ENCODE assay signal across 25 cellular contexts in genomic region chr16:57202095-57202886, GRCh38.
"Had no signal": no experiment of that assay in that cellular context is flagged by ENCODE, and none has a peak within 500 bp of the region (broad histone marks: within the 10 kb centered on the region; RNA-seq: fewer than 3 reads in every experiment).

No MANE protein-coding gene starts in this region.

- H3K36me3 Mint-ChIP-seq: naive B cell; natural killer cell treated with Interleukin-12 subunit alpha and Interleukin-12 subunit beta and Interleukin-15 and Interleukin-18, amount 100 ng/mL, for 72 hours had no signal

- H3K27ac ChIP-seq: hepatocyte, neural progenitor cell, psoas muscle, sigmoid colon, thoracic aorta, tibial nerve, upper lobe of right lung, uterus had no signal

- H3K27me3 ChIP-seq: dorsolateral prefrontal cortex, hepatocyte, neural progenitor cell, sigmoid colon, tibial nerve, upper lobe of right lung, uterus had no signal

- FAIRE-seq: colon, frontal cortex, kidney had no signal

- H3K36me3 ChIP-seq: uterus had no signal

- H3K27me3 Mint-ChIP-seq: naive B cell; natural killer cell treated with Interleukin-12 subunit alpha and Interleukin-12 subunit beta and Interleukin-15 and Interleukin-18, amount 100 ng/mL, for 72 hours had no signal

- H3K9me3 Mint-ChIP-seq: mesothelial cell of epicardium; naive B cell; natural killer cell treated with Interleukin-12 subunit alpha and Interleukin-12 subunit beta and Interleukin-15 and Interleukin-18, amount 100 ng/mL, for 72 hours; stimulated activated effector memory CD8-positive, alpha-beta T cell treated with anti-CD3 and anti-CD28 coated beads, Interleukin-12 subunit alpha, Interleukin-12 subunit beta, amount 100 ng/mL, for 72 hours had no signal

- H3K4me3 ChIP-seq: dorsolateral prefrontal cortex, hepatocyte, mucosa of descending colon, neural progenitor cell, psoas muscle, sigmoid colon, thoracic aorta, tibial nerve, upper lobe of right lung, uterus had no signal

- ATAC-seq: left lobe of liver; mucosa of descending colon; natural killer cell treated with Interleukin-12 subunit alpha and Interleukin-12 subunit beta and Interleukin-15 and Interleukin-18, amount 100 ng/mL, for 72 hours; psoas muscle; right cardiac atrium; stimulated activated effector memory CD8-positive, alpha-beta T cell treated with anti-CD3 and anti-CD28 coated beads, Interleukin-12 subunit alpha, Interleukin-12 subunit beta, amount 100 ng/mL, for 72 hours; upper lobe of right lung had no signal

- DNase-seq: dorsolateral prefrontal cortex; effector CD4-positive, alpha-beta T cell; head of caudate nucleus; kidney; mesenchymal stem cell; mucosa of descending colon; naive B cell; psoas muscle; right cardiac atrium; sigmoid colon; stimulated activated CD4-positive, alpha-beta T cell treated with anti-CD3 and anti-CD28 coated beads, Interleukin-2, amount 100 ng/mL, for 24 hours; stimulated activated CD4-positive, alpha-beta T cell treated with anti-CD3 and anti-CD28 coated beads, Interleukin-4, amount 100 ng/mL, for 24 hours; stimulated activated naive CD4-positive, alpha-beta T cell treated with Interleukin-2 at 50 U/mL for 16 hours; upper lobe of right lung; uterus had no signal

- H3K9me3 ChIP-seq: mucosa of descending colon, psoas muscle, sigmoid colon, thoracic aorta, tibial nerve, upper lobe of right lung, uterus had no signal

- H3K4me1 ChIP-seq: neural progenitor cell, upper lobe of right lung, uterus had no signal

- H3K27ac Mint-ChIP-seq: mesothelial cell of epicardium; natural killer cell treated with Interleukin-12 subunit alpha and Interleukin-12 subunit beta and Interleukin-15 and Interleukin-18, amount 100 ng/mL, for 72 hours; neural progenitor cell; stimulated activated effector memory CD8-positive, alpha-beta T cell treated with anti-CD3 and anti-CD28 coated beads, Interleukin-12 subunit alpha, Interleukin-12 subunit beta, amount 100 ng/mL, for 72 hours had no signal

- H3K4me3 Mint-ChIP-seq: mesothelial cell of epicardium; naive B cell; natural killer cell treated with Interleukin-12 subunit alpha and Interleukin-12 subunit beta and Interleukin-15 and Interleukin-18, amount 100 ng/mL, for 72 hours; neural progenitor cell; stimulated activated effector memory CD8-positive, alpha-beta T cell treated with anti-CD3 and anti-CD28 coated beads, Interleukin-12 subunit alpha, Interleukin-12 subunit beta, amount 100 ng/mL, for 72 hours had no signal

- H3K4me1 Mint-ChIP-seq: mesothelial cell of epicardium, neural progenitor cell had no signal
